In genomic region chr12:59973515-59973914, GRCh38 we compare ENCODE assay signal across 18 cellular contexts.
DNase-seq lines count a peak whose midpoint lies in the region; ATAC-seq and TF ChIP-seq lines count a peak whose summit lies in the region.
"Had no signal": no experiment of that assay in that cellular context is flagged by ENCODE, and none has a peak within 500 bp of the region (broad histone marks: within the 10 kb centered on the region; RNA-seq: fewer than 3 reads in every experiment).

No MANE protein-coding gene starts in this region.

- H3K4me3 ChIP-seq in AG04449 (ENCODE audit: low read depth, low read length) (no peak overlapping the region), HFF-Myc (replicated peaks; ENCODE audit: low read depth, low read length) (peak overlapping the region; percentile 4; the same call in 1 of the 2 replicates), fibroblast of pulmonary artery (replicated peaks; ENCODE audit: low read depth, low read length) (no peak overlapping the region)
- H3K4me3 ChIP-seq: SK-N-MC, upper lobe of left lung had no signal

- ATAC-seq in SK-N-SH treated with all-trans-retinoic acid at 6 μM for 48 hours, result peak; percentile 82
- ATAC-seq: stimulated activated effector memory CD8-positive, alpha-beta T cell treated with anti-CD3 and anti-CD28 coated beads, Interleukin-12 subunit alpha, Interleukin-12 subunit beta, amount 100 ng/mL, for 72 hours had no signal

- peaks cover under 1% of the 10 kb centered on the region for H3K9me3 Mint-ChIP-seq in T-helper 2 cell treated with Interferon-gamma antibody and Interleukin-4, amounts not matched to agents 5 μg/mL and 100 μg/mL, for 36 hours

- H3K27me3 Mint-ChIP-seq in T-helper 2 cell treated with Interferon-gamma antibody and Interleukin-4, amounts not matched to agents 5 μg/mL and 100 μg/mL, for 36 hours (ENCODE audit: low read depth), result no peaks in the 10 kb centered on the region

- H3K4me3 Mint-ChIP-seq in T-helper 2 cell treated with Interferon-gamma antibody and Interleukin-4, amounts not matched to agents 5 μg/mL and 100 μg/mL, for 36 hours, result no peak overlapping the region
- H3K4me3 Mint-ChIP-seq: stimulated activated effector memory CD8-positive, alpha-beta T cell treated with anti-CD3 and anti-CD28 coated beads, Interleukin-12 subunit alpha, Interleukin-12 subunit beta, amount 100 ng/mL, for 72 hours had no signal

- CTCF ChIA-PET in AG04449 (lab: Yijun Ruan, JAX), result interaction anchor here (0.8 kb wide), 1 partner anchor 24 kb away, joined by 3 read pairs; no protein-coding TSS in a partner anchor

- no peaks in the 10 kb centered on the region for H3K36me3 Mint-ChIP-seq in T-helper 2 cell treated with Interferon-gamma antibody and Interleukin-4, amounts not matched to agents 5 μg/mL and 100 μg/mL, for 36 hours (ENCODE audit: low read depth)
- H3K36me3 Mint-ChIP-seq: stimulated activated effector memory CD8-positive, alpha-beta T cell treated with anti-CD3 and anti-CD28 coated beads, Interleukin-12 subunit alpha, Interleukin-12 subunit beta, amount 100 ng/mL, for 72 hours had no signal

- POLR2A ChIA-PET in AG04449 (lab: Yijun Ruan, JAX), result no interaction called here

- TF ChIP-seq CTCF in AG04449 (IDR thresholded peaks at IDR 0.05; ENCODE audit: insufficient read depth, low read length, missing control alignments), result no peak
- TF ChIP-seq CTCF in HFF-Myc (IDR thresholded peaks at IDR 0.05; ENCODE audit: low read depth, low read length, missing control alignments), result no peak
- no peak for TF ChIP-seq CTCF in fibroblast of pulmonary artery (IDR thresholded peaks at IDR 0.05; ENCODE audit: low read length, missing control alignments)

- no peaks in the 10 kb centered on the region for H3K4me1 Mint-ChIP-seq in T-helper 2 cell treated with Interferon-gamma antibody and Interleukin-4, amounts not matched to agents 5 μg/mL and 100 μg/mL, for 36 hours (ENCODE audit: low read depth)
- H3K4me1 Mint-ChIP-seq: stimulated activated effector memory CD8-positive, alpha-beta T cell treated with anti-CD3 and anti-CD28 coated beads, Interleukin-12 subunit alpha, Interleukin-12 subunit beta, amount 100 ng/mL, for 72 hours had no signal

- DNase-seq in AG04449 (ENCODE audit: low read depth, low spot score) (peak; percentile 58), HFF-Myc (ENCODE audit: extremely low read depth, low read depth) (peak; percentile 56), fibroblast of pulmonary artery (ENCODE audit: low read depth) (peak; percentile 11), UCSD-AML1 (lab: John Stamatoyannopoulos, UW; ENCODE audit: unreplicated experiment) (no peak), mucosa of gallbladder (ENCODE audit: low spot score) (no peak)
- no peak for DNase-seq in stimulated activated CD4-positive, alpha-beta T cell treated with anti-CD3 and anti-CD28 coated beads, Interleukin-1b, Interleukin-23, amount 100 ng/mL, for 48 hours
- no peak for DNase-seq in T-helper 2 cell treated with Interferon-gamma antibody and Interleukin-4, amounts not matched to agents 5 μg/mL and 100 μg/mL, for 36 hours (ENCODE audit: low spot score)
- DNase-seq: activated CD4-positive, CD25-positive, alpha-beta regulatory T cell; DMS79; KBM-7; kidney; NCI-H1694 treated with DMSO at 0.1 percent for 48 hours; NCI-H774; stimulated activated CD4-positive, alpha-beta T cell treated with anti-CD3 and anti-CD28 coated beads, Interleukin-4, amount 100 ng/mL, for 24 hours; upper lobe of left lung had no signal

- H3K27ac Mint-ChIP-seq in T-helper 2 cell treated with Interferon-gamma antibody and Interleukin-4, amounts not matched to agents 5 μg/mL and 100 μg/mL, for 36 hours, result no peak overlapping the region
- H3K27ac Mint-ChIP-seq: stimulated activated effector memory CD8-positive, alpha-beta T cell treated with anti-CD3 and anti-CD28 coated beads, Interleukin-12 subunit alpha, Interleukin-12 subunit beta, amount 100 ng/mL, for 72 hours had no signal

TF ChIP-seq in SK-N-SH treated with all-trans-retinoic acid at 6 μM for 48 hours, 23 proteins besides CTCF, POLR2A, EP300 and RAD21 (continues in another document):
- TF ChIP-seq CSDC2 (CRISPR knock-in tag; IDR thresholded peaks at IDR 0.05) (no peak), TSHZ2 (CRISPR knock-in tag; IDR thresholded peaks at IDR 0.05) (no peak), BACH2 (CRISPR knock-in tag; IDR thresholded peaks at IDR 0.05; ENCODE audit: borderline replicate concordance) (no peak), ZNF565 (CRISPR knock-in tag; conservative IDR thresholded peaks at IDR 0.05; ENCODE audit: low read depth) (no peak), ZNF70 (CRISPR knock-in tag; IDR thresholded peaks at IDR 0.05) (no peak), PPARA (CRISPR knock-in tag; IDR thresholded peaks at IDR 0.05; ENCODE audit: borderline replicate concordance) (no peak), ZC3H10 (CRISPR knock-in tag; IDR thresholded peaks at IDR 0.05) (peak; percentile 36; the same call in 1 of the 2 replicates), SNAI2 (CRISPR knock-in tag; IDR thresholded peaks at IDR 0.05) (no peak), ZFP3 (CRISPR knock-in tag; IDR thresholded peaks at IDR 0.05) (peak; percentile 37; the same call in 1 of the 2 replicates), ISL1 (CRISPR knock-in tag; IDR thresholded peaks at IDR 0.05) (peak; percentile 95), OSR1 (CRISPR knock-in tag; IDR thresholded peaks at IDR 0.05) (no peak), GLIS3 (CRISPR knock-in tag; IDR thresholded peaks at IDR 0.05) (no peak), TOX (CRISPR knock-in tag; IDR thresholded peaks at IDR 0.05; ENCODE audit: borderline replicate concordance) (no peak), ARNTL (CRISPR knock-in tag; IDR thresholded peaks at IDR 0.05; ENCODE audit: borderline replicate concordance, low read depth) (no peak), ESRRG (CRISPR knock-in tag; IDR thresholded peaks at IDR 0.05) (no peak), TCF4 (CRISPR knock-in tag; IDR thresholded peaks at IDR 0.05; ENCODE audit: borderline replicate concordance) (peak; percentile 31; the same call in 1 of the 2 replicates), PATZ1 (CRISPR knock-in tag; IDR thresholded peaks at IDR 0.05; ENCODE audit: borderline replicate concordance) (peak; percentile 71; the same call in 1 of the 2 replicates), ZNF8 (CRISPR knock-in tag; IDR thresholded peaks at IDR 0.05) (no peak), RARB (CRISPR knock-in tag; IDR thresholded peaks at IDR 0.05) (no peak)
- TF ChIP-seq, protein P1, sequence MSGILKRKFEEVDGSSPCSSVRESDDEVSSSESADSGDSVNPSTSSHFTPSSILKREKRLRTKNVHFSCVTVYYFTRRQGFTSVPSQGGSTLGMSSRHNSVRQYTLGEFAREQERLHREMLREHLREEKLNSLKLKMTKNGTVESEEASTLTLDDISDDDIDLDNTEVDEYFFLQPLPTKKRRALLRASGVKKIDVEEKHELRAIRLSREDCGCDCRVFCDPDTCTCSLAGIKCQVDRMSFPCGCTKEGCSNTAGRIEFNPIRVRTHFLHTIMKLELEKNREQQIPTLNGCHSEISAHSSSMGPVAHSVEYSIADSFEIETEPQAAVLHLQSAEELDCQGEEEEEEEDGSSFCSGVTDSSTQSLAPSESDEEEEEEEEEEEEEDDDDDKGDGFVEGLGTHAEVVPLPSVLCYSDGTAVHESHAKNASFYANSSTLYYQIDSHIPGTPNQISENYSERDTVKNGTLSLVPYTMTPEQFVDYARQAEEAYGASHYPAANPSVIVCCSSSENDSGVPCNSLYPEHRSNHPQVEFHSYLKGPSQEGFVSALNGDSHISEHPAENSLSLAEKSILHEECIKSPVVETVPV (CRISPR knock-in tag; IDR thresholded peaks at IDR 0.05), result no peak

Comparison
In these comparisons a context has a peak if more than half of its experiments do, and no peak if none do; other contexts are left out.
1. DNase-seq: peak in AG04449 (single experiment), HFF-Myc (single experiment) and fibroblast of pulmonary artery (single experiment); none in UCSD-AML1 (single experiment), stimulated activated CD4-positive, alpha-beta T cell treated with anti-CD3 and anti-CD28 coated beads, Interleukin-1b, Interleukin-23, amount 100 ng/mL, for 48 hours (single experiment), mucosa of gallbladder (single experiment) and T-helper 2 cell treated with Interferon-gamma antibody and Interleukin-4, amounts not matched to agents 5 μg/mL and 100 μg/mL, for 36 hours (single experiment).